Comparison of ENCODE assay signal across 1 cellular context in the genomic region with DNA sequence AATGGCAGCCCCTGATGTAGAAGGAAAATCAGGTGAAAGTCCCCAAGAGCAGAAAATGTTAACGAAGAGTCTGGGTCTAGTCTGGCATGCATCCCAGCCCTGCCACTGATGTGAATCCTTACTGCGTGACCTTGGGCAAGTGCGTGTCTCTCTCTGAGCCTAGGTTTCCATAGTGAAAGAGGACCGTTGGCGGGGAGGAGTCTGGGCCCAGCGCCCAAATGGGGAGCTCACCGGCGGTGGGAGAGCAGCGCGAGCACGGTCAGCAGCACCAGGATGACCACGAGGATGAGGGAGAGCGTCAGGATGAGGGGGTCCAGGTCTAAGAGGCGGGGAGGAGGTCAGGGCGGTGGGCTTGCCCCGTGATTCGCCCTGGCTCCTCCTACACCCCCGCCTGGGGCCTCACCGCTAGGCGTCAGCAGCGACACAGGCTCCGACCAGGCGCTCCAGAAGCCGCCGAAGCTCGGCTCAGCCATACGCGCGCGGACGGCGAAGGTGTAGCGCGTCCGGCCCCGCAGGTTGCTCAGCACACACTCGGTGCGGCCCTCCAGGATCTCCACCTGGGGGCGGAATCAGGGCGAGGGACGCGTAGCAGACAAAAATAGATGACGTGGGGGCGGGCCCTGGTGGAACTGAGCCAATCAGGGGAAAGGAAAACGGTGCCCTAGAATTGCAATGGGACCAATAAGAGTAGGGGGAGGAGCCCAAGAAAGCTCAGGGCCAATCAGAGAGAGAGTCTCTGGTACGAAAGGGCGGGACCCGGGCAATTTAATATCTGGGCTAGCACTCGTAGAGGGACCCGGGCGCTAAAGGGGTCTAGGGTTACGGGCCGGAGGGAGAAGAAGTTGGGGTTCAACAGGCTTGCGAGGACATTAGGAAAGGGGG.
TF ChIP-seq lines count a peak whose summit lies in the region.

No MANE protein-coding gene starts in this region.

TF ChIP-seq in H1, 55 proteins besides CTCF, POLR2A, EP300 and RAD21:
- TF ChIP-seq TCF12 (IDR thresholded peaks at IDR 0.05; ENCODE audit: low read depth, low read length) (0 out of 2 replicates have a peak, but pooled peaks have one; percentile 43), SP2 (IDR thresholded peaks at IDR 0.05; ENCODE audit: low read length) (peak; percentile 67), ASH2L (IDR thresholded peaks at IDR 0.05; ENCODE audit: low read length) (peak; percentile 39), RBBP5 (IDR thresholded peaks at IDR 0.05; ENCODE audit: borderline replicate concordance, low read depth, low read length) (peak; percentile 28; the same call in 1 of the 2 replicates), TBP (IDR thresholded peaks at IDR 0.05; ENCODE audit: low read depth, low read length) (peak; percentile 85), KDM4A (IDR thresholded peaks at IDR 0.05; ENCODE audit: low read depth, low read length, severe bottlenecking) (peak; percentile 52), HDAC6 (IDR thresholded peaks at IDR 0.05; ENCODE audit: low read depth, low read length) (no peak), RXRA (IDR thresholded peaks at IDR 0.05; ENCODE audit: insufficient read depth, low read depth, low read length) (no peak), POLR2AphosphoS5 (IDR thresholded peaks at IDR 0.05; ENCODE audit: low read depth, low read length) (peak; percentile 84), HDAC2 (IDR thresholded peaks at IDR 0.05; ENCODE audit: borderline replicate concordance in 1 of 2, low read depth in 2 of 2, low read length in 2 of 2) (0 out of 4 replicates have a peak, but pooled peaks of 1 of the 2 experiments have one; percentile 57), SUZ12 (IDR thresholded peaks at IDR 0.05; ENCODE audit: low read length) (no peak), EZH2 (IDR thresholded peaks at IDR 0.05; ENCODE audit: low read depth, low read length, severe bottlenecking) (no peak), JUND (IDR thresholded peaks at IDR 0.05; ENCODE audit: low read length) (no peak), SAP30 (IDR thresholded peaks at IDR 0.05; ENCODE audit: insufficient read depth, insufficient replicate concordance, low read length) (no peak), CTBP2 (IDR thresholded peaks at IDR 0.05; ENCODE audit: borderline replicate concordance, insufficient read depth, insufficient read length, low read length) (no peak), SP4 (IDR thresholded peaks at IDR 0.05; ENCODE audit: low read length) (peak; percentile 89), CHD2 (IDR thresholded peaks at IDR 0.05; ENCODE audit: low read length) (peak; percentile 78), GTF2F1 (IDR thresholded peaks at IDR 0.05; ENCODE audit: borderline replicate concordance, low read depth, low read length) (no peak), GABPA (IDR thresholded peaks at IDR 0.05; ENCODE audit: borderline replicate concordance, insufficient read depth, low read length) (peak; percentile 48; the same call in 1 of the 2 replicates), CBX8 (IDR thresholded peaks at IDR 0.05; ENCODE audit: borderline replicate concordance, low read depth, low read length) (no peak), CREB1 (IDR thresholded peaks at IDR 0.05) (peak; percentile 89), CEBPB (IDR thresholded peaks at IDR 0.05; ENCODE audit: low read depth, low read length) (0 out of 2 replicates have a peak, but pooled peaks have one; percentile 20), MAFK (IDR thresholded peaks at IDR 0.05; ENCODE audit: low read depth, low read length) (no peak; the same call in 1 of the 2 replicates), BCL11A (IDR thresholded peaks at IDR 0.05; ENCODE audit: low read depth in 2 of 2, low read length in 2 of 2) (no peak), TAF1 (IDR thresholded peaks at IDR 0.05; ENCODE audit: low read depth, low read length) (peak; percentile 88), TEAD4 (IDR thresholded peaks at IDR 0.05; ENCODE audit: low read depth, low read length) (peak; percentile 80; the same call in 1 of the 2 replicates), PHF8 (conservative IDR thresholded peaks at IDR 0.05; ENCODE audit: low read depth, low read length) (0 out of 2 replicates have a peak, but pooled peaks have one; percentile 25), RNF2 (IDR thresholded peaks at IDR 0.05; ENCODE audit: borderline replicate concordance, low read depth, low read length, missing control alignments, poor library complexity, severe bottlenecking) (no peak), BRCA1 (IDR thresholded peaks at IDR 0.05; ENCODE audit: low read depth, low read length) (no peak), CHD1 (IDR thresholded peaks at IDR 0.05; ENCODE audit: low read depth, low read length) (no peak), SIRT6 (IDR thresholded peaks at IDR 0.05; ENCODE audit: low read length) (no peak), TAF7 (optimal IDR thresholded peaks at IDR 0.05; ENCODE audit: borderline replicate concordance, low read depth, low read length) (peak; percentile 79), NRF1 (IDR thresholded peaks at IDR 0.05; ENCODE audit: low read depth, low read length) (no peak), SP1 (IDR thresholded peaks at IDR 0.05; ENCODE audit: low read depth, low read length) (peak; percentile 94), CBX5 (IDR thresholded peaks at IDR 0.05; ENCODE audit: low read depth, low read length) (no peak), EGR1 (IDR thresholded peaks at IDR 0.05; ENCODE audit: borderline replicate concordance, low read depth, low read length) (peak; percentile 28; the same call in 1 of the 2 replicates), JUN (IDR thresholded peaks at IDR 0.05; ENCODE audit: low read depth, low read length) (no peak), SIN3A (conservative IDR thresholded peaks at IDR 0.05 in 1 of 2, IDR thresholded peaks at IDR 0.05 in 1 of 2; ENCODE audit: low read depth in 1 of 2, low read length in 2 of 2) (peak in 1 of 2 experiments; percentile 68; a peak in 1 of 4 replicates)
- TF ChIP-seq, protein P1, sequence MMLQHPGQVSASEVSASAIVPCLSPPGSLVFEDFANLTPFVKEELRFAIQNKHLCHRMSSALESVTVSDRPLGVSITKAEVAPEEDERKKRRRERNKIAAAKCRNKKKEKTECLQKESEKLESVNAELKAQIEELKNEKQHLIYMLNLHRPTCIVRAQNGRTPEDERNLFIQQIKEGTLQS (IDR thresholded peaks at IDR 0.05; ENCODE audit: insufficient read depth, low read depth, low read length): no peak
- TF ChIP-seq, protein P2, sequence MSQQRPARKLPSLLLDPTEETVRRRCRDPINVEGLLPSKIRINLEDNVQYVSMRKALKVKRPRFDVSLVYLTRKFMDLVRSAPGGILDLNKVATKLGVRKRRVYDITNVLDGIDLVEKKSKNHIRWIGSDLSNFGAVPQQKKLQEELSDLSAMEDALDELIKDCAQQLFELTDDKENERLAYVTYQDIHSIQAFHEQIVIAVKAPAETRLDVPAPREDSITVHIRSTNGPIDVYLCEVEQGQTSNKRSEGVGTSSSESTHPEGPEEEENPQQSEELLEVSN (IDR thresholded peaks at IDR 0.05): peak; percentile 80
- TF ChIP-seq, protein P3, sequence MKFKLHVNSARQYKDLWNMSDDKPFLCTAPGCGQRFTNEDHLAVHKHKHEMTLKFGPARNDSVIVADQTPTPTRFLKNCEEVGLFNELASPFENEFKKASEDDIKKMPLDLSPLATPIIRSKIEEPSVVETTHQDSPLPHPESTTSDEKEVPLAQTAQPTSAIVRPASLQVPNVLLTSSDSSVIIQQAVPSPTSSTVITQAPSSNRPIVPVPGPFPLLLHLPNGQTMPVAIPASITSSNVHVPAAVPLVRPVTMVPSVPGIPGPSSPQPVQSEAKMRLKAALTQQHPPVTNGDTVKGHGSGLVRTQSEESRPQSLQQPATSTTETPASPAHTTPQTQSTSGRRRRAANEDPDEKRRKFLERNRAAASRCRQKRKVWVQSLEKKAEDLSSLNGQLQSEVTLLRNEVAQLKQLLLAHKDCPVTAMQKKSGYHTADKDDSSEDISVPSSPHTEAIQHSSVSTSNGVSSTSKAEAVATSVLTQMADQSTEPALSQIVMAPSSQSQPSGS (IDR thresholded peaks at IDR 0.05; ENCODE audit: low read length): 0 out of 2 replicates have a peak, but pooled peaks have one; percentile 40
- TF ChIP-seq, protein P4, sequence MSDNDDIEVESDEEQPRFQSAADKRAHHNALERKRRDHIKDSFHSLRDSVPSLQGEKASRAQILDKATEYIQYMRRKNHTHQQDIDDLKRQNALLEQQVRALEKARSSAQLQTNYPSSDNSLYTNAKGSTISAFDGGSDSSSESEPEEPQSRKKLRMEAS (IDR thresholded peaks at IDR 0.05): peak; percentile 89
